9 cellular contexts compared by ENCODE assay signal in the genomic region with DNA sequence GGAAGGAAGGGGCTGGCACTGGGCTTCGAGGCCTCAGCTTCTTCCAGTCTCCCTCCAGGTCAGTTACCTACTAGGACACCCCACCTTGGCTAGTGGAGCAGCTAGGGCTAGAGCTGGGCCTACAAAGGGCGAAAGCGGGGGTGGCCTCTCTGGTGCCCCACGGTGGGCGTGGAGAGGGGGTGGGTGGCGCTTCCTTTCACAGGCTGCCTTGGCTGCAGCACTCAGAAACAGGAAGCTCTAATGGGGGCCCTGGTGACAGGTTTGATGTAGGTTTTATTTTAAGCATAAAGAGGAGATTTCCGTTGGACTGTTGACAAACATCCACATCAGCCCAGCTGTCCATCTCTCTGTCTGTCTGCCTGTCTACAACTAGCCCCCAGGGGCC. TPM values are rescaled to one million over a fixed set of nuclear protein-coding genes. Genes with fewer than 3 reads are reported as not detected.
DNase-seq lines count a peak whose midpoint lies in the region; ATAC-seq and TF ChIP-seq lines count a peak whose summit lies in the region.
"Had no signal": no experiment of that assay in that cellular context is flagged by ENCODE, and none has a peak within 500 bp of the region (broad histone marks: within the 10 kb centered on the region; RNA-seq: fewer than 3 reads in every experiment).

No MANE protein-coding gene starts in this region.

- H3K4me3 Mint-ChIP-seq in activated naive CD4-positive, alpha-beta T cell treated with anti-CD3 and anti-CD28 coated beads for 36 hours: peak overlapping the region; percentile 75

- no peak overlapping the region for H2AK5ac ChIP-seq in mesendoderm (ENCODE audit: low read length)

- DNase-seq in activated naive CD4-positive, alpha-beta T cell treated with anti-CD3 and anti-CD28 coated beads for 36 hours: peak; percentile 71
- peak; percentile 25 to 42 for DNase-seq in stimulated activated CD8-positive, alpha-beta memory T cell treated with anti-CD3 and anti-CD28 coated beads, Interleukin-15, amount 100 ng/mL, for 4 hours (ENCODE audit: low read depth in 2 of 2)
- DNase-seq in gastrocnemius medialis: no peak
- no peak for DNase-seq in mesendoderm
- DNase-seq in testis: no peak

- H3K27ac ChIP-seq in SU-DHL-6 (ENCODE audit: low read depth, low read length): peak overlapping the region; percentile 62
- H3K27ac ChIP-seq in gastrocnemius medialis: no peak overlapping the region
- H3K27ac ChIP-seq in mesendoderm (ENCODE audit: low read depth, low read length): no peak overlapping the region
- H3K27ac ChIP-seq in testis: no peak overlapping the region

- TF ChIP-seq CTCF in SU-DHL-6 (IDR thresholded peaks at IDR 0.05; ENCODE audit: insufficient read depth, low read length, poor library complexity, severe bottlenecking) (no peak), gastrocnemius medialis (IDR thresholded peaks at IDR 0.05 in 4 of 5, conservative IDR thresholded peaks at IDR 0.05 in 1 of 5) (no peak), testis (IDR thresholded peaks at IDR 0.05) (no peak)

- peak overlapping the region; percentile 83 for H3K27ac Mint-ChIP-seq in activated naive CD4-positive, alpha-beta T cell treated with anti-CD3 and anti-CD28 coated beads for 36 hours

- no peaks in the 10 kb centered on the region for H3K79me1 ChIP-seq in mesendoderm (ENCODE audit: low read length)

- H2BK15ac ChIP-seq in mesendoderm (replicated peaks; ENCODE audit: low read depth): no peak overlapping the region

- H3K9me2 ChIP-seq in SU-DHL-6 (replicated peaks; ENCODE audit: insufficient read depth, low read length): no peaks in the 10 kb centered on the region

- H3K9ac ChIP-seq in SU-DHL-6 (ENCODE audit: low read length) (peak overlapping the region; percentile 21), mesendoderm (ENCODE audit: low read length) (no peak overlapping the region)

- peak overlapping the region; percentile 6 for H2AFZ ChIP-seq in SU-DHL-6 (ENCODE audit: low read depth, low read length, severe bottlenecking)

- H3K79me2 ChIP-seq in SU-DHL-6 (ENCODE audit: insufficient read depth, low read length) (no peaks in the 10 kb centered on the region), mesendoderm (ENCODE audit: control insufficient read depth, insufficient read depth, low read length) (no peaks in the 10 kb centered on the region)

- H3K4me3 ChIP-seq in SU-DHL-6 (ENCODE audit: insufficient read depth, low read length, poor library complexity, severe bottlenecking) (no peak overlapping the region), gastrocnemius medialis (no peak overlapping the region), mesendoderm (ENCODE audit: low read length) (no peak overlapping the region), testis (no peak overlapping the region)

- no peaks in the 10 kb centered on the region for H3K36me3 ChIP-seq in SU-DHL-6 (ENCODE audit: low read length)
- H3K36me3 ChIP-seq in gastrocnemius medialis: no peaks in the 10 kb centered on the region
- H3K36me3 ChIP-seq in mesendoderm (ENCODE audit: control insufficient read depth, insufficient read depth, low read length): no peaks in the 10 kb centered on the region
- no peaks in the 10 kb centered on the region for H3K36me3 ChIP-seq in testis (ENCODE audit: low read depth, missing control alignments)

- no CpG with 5 or more reads among the region's 7 CpGs for WGBS in mesendoderm (ENCODE audit: extremely low coverage, insufficient coverage, low lambda C conversion rate)
- WGBS in testis, 2 donors: 91 to 92% methylated on average over 7 of the region's 7 CpGs

- no peaks in the 10 kb centered on the region for H3K9me3 ChIP-seq in SU-DHL-6 (ENCODE audit: insufficient read depth, low read length)
- H3K9me3 ChIP-seq in gastrocnemius medialis: no peaks in the 10 kb centered on the region
- no peaks in the 10 kb centered on the region for H3K9me3 ChIP-seq in testis

- in situ Hi-C loops in gastrocnemius medialis (cut with MboI; ENCODE audit: low sequenced_read_pairs in 4 of 4): no loop called here

- TF ChIP-seq POLR2A in gastrocnemius medialis (IDR thresholded peaks at IDR 0.05): no peak
- no peak for TF ChIP-seq POLR2A in testis (IDR thresholded peaks at IDR 0.05)

- CTCF ChIA-PET in activated naive CD4-positive, alpha-beta T cell treated with anti-CD3 and anti-CD28 coated beads for 36 hours (lab: Charles Lee): interaction anchor here (1.2 to 1.5 kb wide), 3 partner anchors 8 to 109 kb away, joined by 3 to 6 read pairs (median 5); no protein-coding TSS in a partner anchor

- intact Hi-C loops in activated naive CD4-positive, alpha-beta T cell treated with anti-CD3 and anti-CD28 coated beads for 36 hours (cut with micrococcal nuclease): loop anchor here (2.0 kb wide), 2 partner anchors 14 to 272 kb away; a partner anchor contains a TSS
- intact Hi-C loops in gastrocnemius medialis (cut with DNase I; ENCODE audit: low total_unique reads) (no loop called here), testis (cut with DNase I; ENCODE audit: low total_unique reads) (no loop called here)

- H3K23ac ChIP-seq in mesendoderm (ENCODE audit: low read length): no peak overlapping the region

- no peak overlapping the region for H2BK120ac ChIP-seq in mesendoderm (ENCODE audit: low read depth, low read length)

- no peak overlapping the region for H3K4ac ChIP-seq in mesendoderm (ENCODE audit: low read depth, low read length)

- H4K8ac ChIP-seq in mesendoderm (ENCODE audit: low read depth, low read length): no peak overlapping the region

- H3K36me3 Mint-ChIP-seq in activated naive CD4-positive, alpha-beta T cell treated with anti-CD3 and anti-CD28 coated beads for 36 hours (ENCODE audit: low read depth): peaks cover 5% of the 10 kb centered on the region

- H4K5ac ChIP-seq in mesendoderm (ENCODE audit: low read length): no peak overlapping the region

- no peak overlapping the region for H2BK5ac ChIP-seq in mesendoderm (ENCODE audit: low read length)

- H3K27me3 Mint-ChIP-seq in activated naive CD4-positive, alpha-beta T cell treated with anti-CD3 and anti-CD28 coated beads for 36 hours (ENCODE audit: low read depth): no peaks in the 10 kb centered on the region

- ATAC-seq in GM19351 (IDR thresholded peaks at IDR 0.05; ENCODE audit: unreplicated experiment): peak; percentile 55
- ATAC-seq in GM18858 (IDR thresholded peaks at IDR 0.05; ENCODE audit: unreplicated experiment): no peak
- ATAC-seq in gastrocnemius medialis: no peak
- ATAC-seq: HCT116 had no signal

- no peak overlapping the region for H3K18ac ChIP-seq in mesendoderm (ENCODE audit: low read length)

- H4K20me1 ChIP-seq in SU-DHL-6 (ENCODE audit: low read depth, low read length): no peaks in the 10 kb centered on the region

- H3K27me3 ChIP-seq in SU-DHL-6 (ENCODE audit: low read length) (no peaks in the 10 kb centered on the region), gastrocnemius medialis (no peaks in the 10 kb centered on the region), mesendoderm (ENCODE audit: insufficient read depth, low read length, poor library complexity) (no peaks in the 10 kb centered on the region), testis (no peaks in the 10 kb centered on the region)

- no peaks in the 10 kb centered on the region for H3K9me3 Mint-ChIP-seq in activated naive CD4-positive, alpha-beta T cell treated with anti-CD3 and anti-CD28 coated beads for 36 hours

- no peaks in the 10 kb centered on the region for H3F3A ChIP-seq in SU-DHL-6 (ENCODE audit: insufficient read depth)

- H3K4me2 ChIP-seq in SU-DHL-6 (ENCODE audit: low read depth, low read length, poor library complexity, severe bottlenecking) (peak overlapping the region; percentile 47), mesendoderm (ENCODE audit: low read length) (no peak overlapping the region)

- no peak overlapping the region for H3K56ac ChIP-seq in mesendoderm (ENCODE audit: low read length)

- H3K4me1 ChIP-seq in gastrocnemius medialis (peaks cover 8 to 12% of the 10 kb centered on the region in 2 donors), mesendoderm (ENCODE audit: control insufficient read depth, low read depth, low read length) (peaks cover 6% of the 10 kb centered on the region), testis (no peaks in the 10 kb centered on the region)

- peaks cover 54% of the 10 kb centered on the region for H3K4me1 Mint-ChIP-seq in activated naive CD4-positive, alpha-beta T cell treated with anti-CD3 and anti-CD28 coated beads for 36 hours (ENCODE audit: low read depth)

RNA-seq across cellular contexts. Expression of a gene that starts 13.4 kb away (rescaled TPM):
- total RNA-seq in activated naive CD4-positive, alpha-beta T cell treated with anti-CD3 and anti-CD28 coated beads for 36 hours: 10 to 100 TPM; 15.4 to 16.2 TPM
- total RNA-seq in gastrocnemius medialis: 1 to 10 TPM in 3 of 4 donors, under 1 TPM in 1; 0.25 to 6.2 (median 1.9) TPM
- 7.2 TPM for polyA plus RNA-seq in mesendoderm (2013, experiment 1 of 2)
- 7.3 TPM for polyA plus RNA-seq in mesendoderm (2013, experiment 2 of 2)
- 1 to 10 TPM; 5.1 to 7.7 TPM for total RNA-seq in testis
- polyA plus RNA-seq in testis (ENCODE audit: insufficient read depth, low read depth, low replicate concordance): 5.5 TPM

Comparison
In these comparisons a context has a peak if more than half of its experiments do, and no peak if none do; other contexts are left out.
1. DNase-seq: peak in activated naive CD4-positive, alpha-beta T cell treated with anti-CD3 and anti-CD28 coated beads for 36 hours (single experiment) and stimulated activated CD8-positive, alpha-beta memory T cell treated with anti-CD3 and anti-CD28 coated beads, Interleukin-15, amount 100 ng/mL, for 4 hours (2 of 2); none in gastrocnemius medialis (0 of 2), mesendoderm (single experiment) and testis (single experiment).